17 cellular contexts compared by ENCODE assay signal in genomic region chr21:32929633-32930038, GRCh38.
DNase-seq lines count a peak whose midpoint lies in the region; ATAC-seq and TF ChIP-seq lines count a peak whose summit lies in the region.
"Had no signal": no experiment of that assay in that cellular context is flagged by ENCODE, and none has a peak within 500 bp of the region (broad histone marks: within the 10 kb centered on the region; RNA-seq: fewer than 3 reads in every experiment).

No MANE protein-coding gene starts in this region.

- peak overlapping the region; percentile 43 for H3K4me3 Mint-ChIP-seq in central memory CD8-positive, alpha-beta T cell
- H3K4me3 Mint-ChIP-seq: activated T-helper 1 cell treated with anti-CD3 and anti-CD28 coated beads, Interleukin-12 subunit alpha, Interleukin-12 subunit beta, Interleukin-2, Interleukin-4 antibody, amounts not matched to agents 30 ng/mL and 10 ng/mL and 1 ng/mL, durations not matched to agents 14 hours and 24 hours and 36 hours had no signal

- peaks cover 4% of the 10 kb centered on the region for H3K9me3 Mint-ChIP-seq in central memory CD8-positive, alpha-beta T cell

- 76% methylated on average over 2 of the region's 2 CpGs for WGBS in hepatocyte (ENCODE audit: low lambda C conversion rate, missing lambda C conversion rate)

- ATAC-seq in GM19351 (IDR thresholded peaks at IDR 0.05; ENCODE audit: unreplicated experiment) (peak; percentile 74), HG03060 (IDR thresholded peaks at IDR 0.05; ENCODE audit: low read depth, unreplicated experiment) (peak; percentile 47)
- ATAC-seq in central memory CD8-positive, alpha-beta T cell (replicated peaks; ENCODE audit: extremely low read depth, poor library complexity, severe bottlenecking) = peak; percentile 13

- peaks cover 5% of the 10 kb centered on the region for H3K36me3 Mint-ChIP-seq in central memory CD8-positive, alpha-beta T cell (ENCODE audit: insufficient read depth)

- H3K79me2 ChIP-seq in hepatocyte = no peaks in the 10 kb centered on the region

- no peak overlapping the region for H2AFZ ChIP-seq in hepatocyte

- no peaks in the 10 kb centered on the region for H3K27me3 ChIP-seq in hepatocyte
- H3K27me3 ChIP-seq: cardiac muscle cell, ovary had no signal

- H4K20me1 ChIP-seq in hepatocyte (ENCODE audit: insufficient read depth, poor library complexity, severe bottlenecking) = no peaks in the 10 kb centered on the region

- H3K4me2 ChIP-seq in hepatocyte = no peak overlapping the region

- H3K4me1 ChIP-seq in hepatocyte (ENCODE audit: insufficient read depth) = no peaks in the 10 kb centered on the region

- intact Hi-C loops in cardiac septum (cut with DNase I) = no loop called here

- peaks cover 5% of the 10 kb centered on the region for H3K9me3 ChIP-seq in hepatocyte (ENCODE audit: low read depth)
- H3K9me3 ChIP-seq: ovary had no signal

- no peaks in the 10 kb centered on the region for H3K27me3 Mint-ChIP-seq in central memory CD8-positive, alpha-beta T cell

- TF ChIP-seq CTCF in hepatocyte (IDR thresholded peaks at IDR 0.05; ENCODE audit: poor library complexity) = no peak

- peak; percentile 14 for DNase-seq in NK-92 treated with Interleukin-12 subunit alpha and Interleukin-12 subunit beta, amount 100 ng/mL, for 24 hours (lab: John Stamatoyannopoulos, UW)
- no peak for DNase-seq in NK-92 (lab: John Stamatoyannopoulos, UW; ENCODE audit: unreplicated experiment)
- no peak for DNase-seq in central memory CD8-positive, alpha-beta T cell (ENCODE audit: low spot score in 2 of 2)
- DNase-seq in cardiac septum (ENCODE audit: low spot score) = no peak
- DNase-seq in medulla oblongata (ENCODE audit: extremely low spot score) = no peak
- no peak for DNase-seq in hepatocyte (ENCODE audit: low spot score)
- DNase-seq: COR-L47, H7, MM.1S, ovary had no signal

- no peaks in the 10 kb centered on the region for H3K9me2 ChIP-seq in hepatocyte (replicated peaks; ENCODE audit: insufficient read depth)

- H3K27ac Mint-ChIP-seq in central memory CD8-positive, alpha-beta T cell (ENCODE audit: low read depth) = peak overlapping the region; percentile 56
- H3K27ac Mint-ChIP-seq: activated T-helper 1 cell treated with anti-CD3 and anti-CD28 coated beads, Interleukin-12 subunit alpha, Interleukin-12 subunit beta, Interleukin-2, Interleukin-4 antibody, amounts not matched to agents 30 ng/mL and 10 ng/mL and 1 ng/mL, durations not matched to agents 14 hours and 24 hours and 36 hours had no signal

- H3K36me3 ChIP-seq in hepatocyte (replicated peaks; ENCODE audit: insufficient read depth, low read depth) = no peaks in the 10 kb centered on the region
- H3K36me3 ChIP-seq: cardiac muscle cell, ovary had no signal

- no peak overlapping the region for H3K4me3 ChIP-seq in hepatocyte
- H3K4me3 ChIP-seq: cardiac muscle cell, lung, ovary had no signal

- no peak overlapping the region for H3K27ac ChIP-seq in hepatocyte
- H3K27ac ChIP-seq: 22Rv1, cardiac muscle cell, epithelial cell of prostate, ovary had no signal

- peaks cover 36% of the 10 kb centered on the region for H3K4me1 Mint-ChIP-seq in central memory CD8-positive, alpha-beta T cell

Comparison
In these comparisons a context has a peak if more than half of its experiments do, and no peak if none do; other contexts are left out.
1. ATAC-seq: peak in every context shown above with its lines; median percentile 74 in GM19351; 47 in HG03060; 13 in central memory CD8-positive, alpha-beta T cell.